In genomic region chr1:220974431-220974830, GRCh38 we compare ENCODE assay signal across 19 cellular contexts.
"Had no signal": no experiment of that assay in that cellular context is flagged by ENCODE, and none has a peak within 500 bp of the region (broad histone marks: within the 10 kb centered on the region; RNA-seq: fewer than 3 reads in every experiment).

No MANE protein-coding gene starts in this region.

- H3K27me3 ChIP-seq: foreskin keratinocyte, neutrophil, ovary, right atrium auricular region, sigmoid colon, stomach had no signal

- H3K9me3 Mint-ChIP-seq: nephron had no signal

- H3K4me1 ChIP-seq: foreskin keratinocyte, stomach had no signal

- ATAC-seq: foreskin keratinocyte had no signal

- H3K36me3 ChIP-seq: neutrophil, ovary, right atrium auricular region, sigmoid colon, stomach, thoracic aorta had no signal

- H3K4me1 Mint-ChIP-seq: nephron had no signal

- H3K27ac ChIP-seq: coronary artery, foreskin keratinocyte, neutrophil, ovary, right atrium auricular region, sigmoid colon, skin epidermis, stomach, thoracic aorta had no signal

- H3K4me3 Mint-ChIP-seq: endodermal cell, nephron had no signal

- H3K9me3 ChIP-seq: neutrophil, ovary, right atrium auricular region, sigmoid colon, thoracic aorta had no signal

- DNase-seq: effector CD4-positive, alpha-beta T cell; endodermal cell; erythroblast; foreskin keratinocyte; kidney glomerular epithelial cell; ovary; sigmoid colon; stimulated activated CD4-positive, alpha-beta T cell treated with anti-CD3 and anti-CD28 coated beads, Interleukin-2, amount 100 ng/mL, for 24 hours; stimulated activated CD4-positive, alpha-beta T cell treated with anti-CD3 and anti-CD28 coated beads, Interleukin-4, amount 100 ng/mL, for 4 hours; stimulated activated naive CD4-positive, alpha-beta T cell; stomach; substantia nigra; trophoblast cell had no signal

- H3K4me3 ChIP-seq: coronary artery, ovary, right atrium auricular region, sigmoid colon, skin epidermis, stomach, thoracic aorta had no signal

- H3K27ac Mint-ChIP-seq: endodermal cell, nephron had no signal
